9 cellular contexts compared by ENCODE assay signal in the genomic region with DNA sequence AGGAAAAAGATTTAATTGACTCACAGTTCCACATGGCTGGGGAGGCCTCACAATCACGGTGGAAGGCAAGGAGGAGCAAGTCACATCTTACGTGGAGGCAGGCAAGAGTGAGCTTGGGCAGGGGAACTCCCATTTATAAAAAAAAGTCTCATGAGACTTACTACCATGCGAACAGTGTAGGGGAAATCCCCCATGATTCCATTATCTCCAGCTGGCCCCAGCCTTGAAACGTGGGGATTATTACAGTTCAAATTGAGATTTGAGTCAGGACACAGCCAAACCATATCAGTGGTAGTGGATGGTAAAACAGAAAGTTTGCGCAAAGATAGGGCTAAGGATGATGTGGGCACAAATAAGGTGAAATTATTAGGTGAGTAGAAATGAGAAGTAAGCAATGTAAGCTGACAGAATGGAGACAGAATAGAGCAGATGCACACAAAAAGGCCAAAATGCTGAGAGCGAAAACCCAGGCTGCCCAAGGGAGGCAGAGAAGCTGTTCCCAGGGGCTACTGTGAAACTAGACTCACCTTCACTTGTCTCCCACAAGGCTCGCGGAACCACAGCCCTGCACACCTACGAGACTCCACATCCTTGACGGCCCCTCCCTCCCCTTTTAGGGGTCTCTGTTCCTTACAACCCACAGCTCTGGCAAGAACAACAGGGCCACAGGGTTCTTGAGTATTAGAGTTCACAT.
DNase-seq lines count a peak whose midpoint lies in the region; ATAC-seq, FAIRE-seq and TF ChIP-seq lines count a peak whose summit lies in the region.
"Had no signal": no experiment of that assay in that cellular context is flagged by ENCODE, and none has a peak within 500 bp of the region (broad histone marks: within the 10 kb centered on the region; RNA-seq: fewer than 3 reads in every experiment).

No MANE protein-coding gene starts in this region.

- no peaks in the 10 kb centered on the region for H3K36me3 ChIP-seq in GM06990 (ENCODE audit: control insufficient read depth, insufficient read depth, low read length)
- H3K36me3 ChIP-seq: esophagus squamous epithelium had no signal

- FAIRE-seq in GM19239 (lab: Jason Lieb, UNC): peak; percentile 92

- no peak for TF ChIP-seq CTCF in GM06990 (IDR thresholded peaks at IDR 0.05; ENCODE audit: insufficient read depth, low read length, poor library complexity, severe bottlenecking)
- no peak for TF ChIP-seq CTCF in omental fat pad (IDR thresholded peaks at IDR 0.05)

- no peaks in the 10 kb centered on the region for H3K27me3 ChIP-seq in GM06990 (replicated peaks; ENCODE audit: control insufficient read depth, insufficient read depth, low read length)
- H3K27me3 ChIP-seq: esophagus squamous epithelium had no signal

- peak overlapping the region; percentile 14 for H3K4me3 ChIP-seq in GM06990 (replicated peaks; ENCODE audit: low read depth, low read length)
- H3K4me3 ChIP-seq: esophagus squamous epithelium had no signal

- DNase-seq in GM06990 (ENCODE audit: extremely low read depth, insufficient read length) (peak; percentile 24), GM19239 (ENCODE audit: insufficient read length, low spot score) (peak; percentile 12), cerebellar cortex (ENCODE audit: low spot score) (no peak), omental fat pad (ENCODE audit: low spot score) (no peak), COLO829 (ENCODE audit: low spot score) (no peak), HT-29 (ENCODE audit: low spot score) (no peak)
- DNase-seq: esophagus squamous epithelium had no signal

- ATAC-seq in HG02759 (IDR thresholded peaks at IDR 0.05; ENCODE audit: unreplicated experiment) (peak; percentile 81), HG03520 (IDR thresholded peaks at IDR 0.05; ENCODE audit: unreplicated experiment) (peak; percentile 78), omental fat pad (ENCODE audit: low FRiP score) (no peak)

Comparison
In these comparisons a context has a peak if more than half of its experiments do, and no peak if none do; other contexts are left out.
1. DNase-seq: peak in GM06990 (single experiment) and GM19239 (single experiment); none in cerebellar cortex (single experiment), omental fat pad (single experiment), COLO829 (single experiment) and HT-29 (single experiment).